8 cellular contexts compared by ENCODE assay signal in genomic region chr13:100721885-100722512, GRCh38. TPM values are rescaled to one million over a fixed set of nuclear protein-coding genes. Genes with fewer than 3 reads are reported as not detected.
DNase-seq lines count a peak whose midpoint lies in the region; ATAC-seq and TF ChIP-seq lines count a peak whose summit lies in the region.

No MANE protein-coding gene starts in this region.

- no peaks in the 10 kb centered on the region; the same call in 1 of the 2 replicates for H3K9me3 ChIP-seq in BE2C
- no peaks in the 10 kb centered on the region for H3K9me3 ChIP-seq in OCI-LY3 (ENCODE audit: insufficient read depth, low read length)

- peak overlapping the region; percentile 46 for H3K4me2 ChIP-seq in OCI-LY3 (ENCODE audit: low read length)

- H3K4me1 ChIP-seq in BE2C (no peaks in the 10 kb centered on the region), OCI-LY3 (ENCODE audit: low read length) (peaks cover 15% of the 10 kb centered on the region), foreskin keratinocyte (no peaks in the 10 kb centered on the region)

- TF ChIP-seq CTCF in BE2C (IDR thresholded peaks at IDR 0.05; ENCODE audit: low read depth, low read length), result peak; percentile 80
- TF ChIP-seq CTCF in OCI-LY3 (IDR thresholded peaks at IDR 0.05; ENCODE audit: low read depth, low read length), result peak; percentile 88
- peak; percentile 76 for TF ChIP-seq CTCF in foreskin keratinocyte (conservative IDR thresholded peaks at IDR 0.05)

- peak; percentile 66 for DNase-seq in BE2C
- peak; percentile 55 to 66 for DNase-seq in activated T-cell treated with anti-CD3 and anti-CD28 coated beads, Interleukin-2, amount 50 U/mL, for 48 hours
- peak in 1 of 2 donors; percentile 23 for DNase-seq in foreskin keratinocyte
- peak; percentile 20 for DNase-seq in pulmonary artery endothelial cell (ENCODE audit: low read depth, low spot score)
- DNase-seq in GOT3 (lab: John Stamatoyannopoulos, UW), result no peak

- H4K20me1 ChIP-seq in OCI-LY3 (ENCODE audit: insufficient read depth, low read length), result no peaks in the 10 kb centered on the region

- H3K9ac ChIP-seq in OCI-LY3 (ENCODE audit: low read length), result no peak overlapping the region

- H3K27me3 ChIP-seq in BE2C, result peaks cover 4% of the 10 kb centered on the region
- H3K27me3 ChIP-seq in OCI-LY3 (ENCODE audit: low read depth, low read length), result no peaks in the 10 kb centered on the region
- peaks cover 2% of the 10 kb centered on the region for H3K27me3 ChIP-seq in foreskin keratinocyte

- ATAC-seq in GM18867 (IDR thresholded peaks at IDR 0.05; ENCODE audit: unreplicated experiment), result peak; percentile 84
- ATAC-seq in HG03378 (IDR thresholded peaks at IDR 0.05; ENCODE audit: unreplicated experiment), result peak; percentile 83
- ATAC-seq in foreskin keratinocyte, result peak; percentile 74

- H3K36me3 ChIP-seq in BE2C (no peaks in the 10 kb centered on the region), OCI-LY3 (replicated peaks; ENCODE audit: low read depth, low read length) (no peaks in the 10 kb centered on the region)

- peak overlapping the region; percentile 26; the same call in 1 of the 2 replicates for H2AFZ ChIP-seq in OCI-LY3 (ENCODE audit: low read depth, low read length)

- no peaks in the 10 kb centered on the region for H3K79me2 ChIP-seq in OCI-LY3 (ENCODE audit: low read length)

- H3K27ac ChIP-seq in OCI-LY3 (ENCODE audit: low read length) (no peak overlapping the region), foreskin keratinocyte (no peak overlapping the region)

- H3K4me3 ChIP-seq in BE2C (ENCODE audit: low read depth, low read length), result no peak overlapping the region
- H3K4me3 ChIP-seq in OCI-LY3 (ENCODE audit: low read length), result 0 out of 2 replicates have a peak overlapping the region, but pooled peaks have one; percentile 7

RNA-seq across cellular contexts. Expression of gene TMTC4, which starts 47.4 kb away (rescaled TPM):
- 11.4 TPM for polyA plus RNA-seq in BE2C (2012; ENCODE audit: insufficient read depth, insufficient read length, low read depth)
- 10.6 and 10.7 TPM in 2 replicates for total RNA-seq in foreskin keratinocyte
- polyA plus RNA-seq in foreskin keratinocyte, result 2.9 and 3.6 TPM in 2 replicates
- total RNA-seq in pulmonary artery endothelial cell, result 31.1 and 44.8 TPM in 2 replicates
